9 cellular contexts compared by ENCODE assay signal in genomic region chr18:31943895-31944816, GRCh38. TPM values are rescaled to one million over a fixed set of nuclear protein-coding genes. Genes with fewer than 3 reads are reported as not detected.
DNase-seq lines count a peak whose midpoint lies in the region; ATAC-seq and TF ChIP-seq lines count a peak whose summit lies in the region.
"Had no signal": no experiment of that assay in that cellular context is flagged by ENCODE, and none has a peak within 500 bp of the region (broad histone marks: within the 10 kb centered on the region; RNA-seq: fewer than 3 reads in every experiment).

No MANE protein-coding gene starts in this region.

- peak overlapping the region; percentile 98 for H2AFZ ChIP-seq in neural progenitor cell (replicated peaks)

- peak overlapping the region; percentile 98 to 100 (median 100) for H3K4me3 Mint-ChIP-seq in CD4-positive, CD25-positive, alpha-beta regulatory T cell
- H3K4me3 Mint-ChIP-seq in neural progenitor cell: peak overlapping the region; percentile 100

- peaks cover 0 to 2% (median 0%) of the 10 kb centered on the region in 7 donors for H3K9me3 Mint-ChIP-seq in CD4-positive, CD25-positive, alpha-beta regulatory T cell
- no peaks in the 10 kb centered on the region for H3K9me3 Mint-ChIP-seq in neural progenitor cell

- peak overlapping the region; percentile 96 to 100 (median 99) for H3K27ac Mint-ChIP-seq in CD4-positive, CD25-positive, alpha-beta regulatory T cell
- peak overlapping the region; percentile 78 for H3K27ac Mint-ChIP-seq in neural progenitor cell

- H3K36me3 Mint-ChIP-seq in CD4-positive, CD25-positive, alpha-beta regulatory T cell: no peaks in the 10 kb centered on the region
- H3K36me3 Mint-ChIP-seq in neural progenitor cell: peaks cover 5% of the 10 kb centered on the region

- H3K4me2 ChIP-seq in neural progenitor cell: peak overlapping the region; percentile 81

- TF ChIP-seq CTCF in neural progenitor cell (IDR thresholded peaks at IDR 0.05): no peak

- peaks cover 9% of the 10 kb centered on the region for H3F3A ChIP-seq in neural progenitor cell (ENCODE audit: low read depth)

- ATAC-seq in CD4-positive, CD25-positive, alpha-beta regulatory T cell (ENCODE audit: low read depth in 2 of 2): no peak
- no peak for ATAC-seq in HG03342 (IDR thresholded peaks at IDR 0.05; ENCODE audit: unreplicated experiment)

- peaks cover 42% of the 10 kb centered on the region for H3K4me1 ChIP-seq in CD4-positive, CD25-positive, alpha-beta regulatory T cell (ENCODE audit: control insufficient read depth, insufficient read depth, low read length, poor library complexity, severe bottlenecking)
- peaks cover 6% of the 10 kb centered on the region for H3K4me1 ChIP-seq in ectodermal cell (ENCODE audit: control insufficient read depth, insufficient read depth, low read length)
- H3K4me1 ChIP-seq in neural progenitor cell: peaks cover 7% of the 10 kb centered on the region

- H3K4me3 ChIP-seq in CD4-positive, CD25-positive, alpha-beta regulatory T cell (ENCODE audit: low read depth, low read length): peak overlapping the region; percentile 99
- H3K4me3 ChIP-seq in ectodermal cell (ENCODE audit: insufficient read depth, low read depth, low read length) (peak overlapping the region; percentile 51), neural progenitor cell (peak overlapping the region; percentile 69)

- peaks cover 27 to 50% (median 35%) of the 10 kb centered on the region in 4 donors for H3K4me1 Mint-ChIP-seq in CD4-positive, CD25-positive, alpha-beta regulatory T cell
- peaks cover 29% of the 10 kb centered on the region for H3K4me1 Mint-ChIP-seq in neural progenitor cell

- H3K9ac ChIP-seq in neural progenitor cell: no peak overlapping the region

- H3K27me3 ChIP-seq in CD4-positive, CD25-positive, alpha-beta regulatory T cell (ENCODE audit: control insufficient read depth, insufficient read depth, low read length): no peaks in the 10 kb centered on the region
- H3K27me3 ChIP-seq in ectodermal cell (ENCODE audit: control insufficient read depth, insufficient read depth, low read length, poor library complexity, severe bottlenecking) (peaks cover 6% of the 10 kb centered on the region), neural progenitor cell (no peaks in the 10 kb centered on the region)
- H3K27me3 ChIP-seq: foreskin keratinocyte had no signal

- H3K79me2 ChIP-seq in neural progenitor cell (ENCODE audit: low read depth): peaks cover 37% of the 10 kb centered on the region

- peak overlapping the region; percentile 98 for H3K27ac ChIP-seq in CD4-positive, CD25-positive, alpha-beta regulatory T cell (ENCODE audit: insufficient read depth, low read length, poor library complexity, severe bottlenecking)
- H3K27ac ChIP-seq in ectodermal cell (ENCODE audit: insufficient read depth, low read depth, low read length, poor library complexity, severe bottlenecking) (no peak overlapping the region), neural progenitor cell (no peak overlapping the region)
- H3K27ac ChIP-seq: foreskin keratinocyte had no signal

- DNase-seq in CD4-positive, CD25-positive, alpha-beta regulatory T cell: peak in 2 of 3 donors; percentile 11 to 27
- DNase-seq in NCI-H69 (lab: John Stamatoyannopoulos, UW) (peak; percentile 37), neural progenitor cell (ENCODE audit: low spot score) (no peak), SIG-M5 treated with dmso at 0.1 percent for 504 hours (lab: John Stamatoyannopoulos, UW; ENCODE audit: unreplicated experiment) (no peak), NCI-H510A treated with DMSO at 0.1 percent for 48 hours (lab: John Stamatoyannopoulos, UW) (no peak)
- DNase-seq in effector CD8-positive, alpha-beta T cell (lab: John Stamatoyannopoulos, UW): no peak

- H3K27me3 Mint-ChIP-seq in CD4-positive, CD25-positive, alpha-beta regulatory T cell: peaks cover 4% of the 10 kb centered on the region
- peaks cover 2% of the 10 kb centered on the region for H3K27me3 Mint-ChIP-seq in neural progenitor cell (ENCODE audit: insufficient read depth, low read depth)

- peaks cover 20% of the 10 kb centered on the region for H4K20me1 ChIP-seq in neural progenitor cell (ENCODE audit: low read depth)

- no peaks in the 10 kb centered on the region for H3K9me3 ChIP-seq in CD4-positive, CD25-positive, alpha-beta regulatory T cell (ENCODE audit: control insufficient read depth in 2 of 2, low read length in 2 of 2)
- H3K9me3 ChIP-seq in ectodermal cell (ENCODE audit: control insufficient read depth, low read length): no peaks in the 10 kb centered on the region
- no peaks in the 10 kb centered on the region for H3K9me3 ChIP-seq in neural progenitor cell (ENCODE audit: low read depth)

- 13 to 14% methylated on average over 14 to 15 of the region's 15 CpGs for WGBS in ectodermal cell, 2 experiments

- H3K36me3 ChIP-seq in CD4-positive, CD25-positive, alpha-beta regulatory T cell (ENCODE audit: control insufficient read depth, insufficient read depth, low read length): peaks cover 3% of the 10 kb centered on the region
- H3K36me3 ChIP-seq in ectodermal cell (ENCODE audit: control insufficient read depth, insufficient read depth, low read length) (no peaks in the 10 kb centered on the region), neural progenitor cell (no peaks in the 10 kb centered on the region)

RNA-seq across cellular contexts. Expression of gene TRAPPC8, which starts 1.2 kb away (rescaled TPM):
- 45.4 TPM for total RNA-seq in CD4-positive, CD25-positive, alpha-beta regulatory T cell
- polyA plus RNA-seq in CD4-positive, CD25-positive, alpha-beta regulatory T cell: 10 to 100 TPM; 15.5 to 22.9 (median 20.7) TPM
- 35.5 TPM for polyA plus RNA-seq in ectodermal cell (2013, experiment 1 of 4)
- 33.2 TPM for polyA plus RNA-seq in ectodermal cell (2013, experiment 2 of 4)
- polyA plus RNA-seq in ectodermal cell (2013, experiment 3 of 4): 30.4 TPM
- polyA plus RNA-seq in ectodermal cell (2013, experiment 4 of 4): 30.1 TPM
- 46.4 and 51.5 TPM in 2 replicates for total RNA-seq in neural progenitor cell (ENCODE audit: low replicate concordance)

Comparison
In these comparisons a context has a peak if more than half of its experiments do, and no peak if none do; other contexts are left out.
1. DNase-seq: peak in CD4-positive, CD25-positive, alpha-beta regulatory T cell (2 of 3) and NCI-H69 (single experiment); none in neural progenitor cell (single experiment), effector CD8-positive, alpha-beta T cell (single experiment), SIG-M5 treated with dmso at 0.1 percent for 504 hours (single experiment) and NCI-H510A treated with DMSO at 0.1 percent for 48 hours (single experiment).
2. Peak in every context shown above with its lines, with median percentiles within 50 percentile points of each other: H3K4me3 ChIP-seq.